ENCODE assay signal across 24 cellular contexts in the genomic region with DNA sequence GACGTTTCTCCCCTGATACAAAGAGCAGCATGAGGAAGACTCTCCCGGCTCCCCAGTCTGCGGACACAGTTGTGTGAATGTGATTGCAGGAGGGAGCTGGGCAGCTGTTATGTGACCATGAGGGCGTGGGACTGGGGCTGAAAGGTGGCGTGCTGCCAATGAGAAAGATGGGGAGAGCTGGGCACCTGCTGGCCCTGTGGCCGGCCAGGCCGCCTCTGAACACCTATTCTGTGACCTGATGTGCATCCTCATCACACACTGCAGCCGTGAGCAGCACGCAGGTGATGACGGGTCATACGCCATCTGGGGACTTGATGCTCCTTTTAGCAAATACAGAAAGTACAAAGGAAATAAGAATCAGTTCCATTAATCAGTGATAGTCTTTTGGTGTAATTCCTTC.
"Had no signal": no experiment of that assay in that cellular context is flagged by ENCODE, and none has a peak within 500 bp of the region (broad histone marks: within the 10 kb centered on the region; RNA-seq: fewer than 3 reads in every experiment).

No MANE protein-coding gene starts in this region.

- H3K36me3 ChIP-seq: SJSA1 had no signal

- H3K4me3 ChIP-seq: K562, SJSA1, SK-N-MC had no signal

- ATAC-seq: K562 had no signal

- H3K4me1 ChIP-seq: SJSA1 had no signal

- DNase-seq: Kasumi-1, MM.1S, NCI-H1092 treated with DMSO at 0.1 percent for 48 hours, NCI-H1436, NCI-H187, NCI-H2029, NCI-H2081 treated with DMSO at 0.1 percent for 48 hours, NCI-H2171, NCI-H226, NCI-H446, NCI-H510A, NCI-H524 treated with DMSO at 0.1 percent for 48 hours, NCI-H69, NCI-H774, OCI-M1, Right ventricle myocardium superior, RPMI8226, SIG-M5 had no signal

- H3K27ac Mint-ChIP-seq: IgD-negative memory B cell had no signal

- H3K27me3 Mint-ChIP-seq: IgD-negative memory B cell had no signal

- H3K27ac ChIP-seq: KMS-11, SJSA1, SK-N-MC had no signal

- H3K9ac ChIP-seq: KMS-11 had no signal

- H3K27me3 ChIP-seq: SJSA1 had no signal

- H3K4me3 Mint-ChIP-seq: IgD-negative memory B cell had no signal

- FAIRE-seq: K562, RCC 7860 had no signal

- H3K9me3 Mint-ChIP-seq: IgD-negative memory B cell had no signal

- H3K4me2 ChIP-seq: KMS-11 had no signal
